ENCODE assay signal across 8 cellular contexts in the genomic region with DNA sequence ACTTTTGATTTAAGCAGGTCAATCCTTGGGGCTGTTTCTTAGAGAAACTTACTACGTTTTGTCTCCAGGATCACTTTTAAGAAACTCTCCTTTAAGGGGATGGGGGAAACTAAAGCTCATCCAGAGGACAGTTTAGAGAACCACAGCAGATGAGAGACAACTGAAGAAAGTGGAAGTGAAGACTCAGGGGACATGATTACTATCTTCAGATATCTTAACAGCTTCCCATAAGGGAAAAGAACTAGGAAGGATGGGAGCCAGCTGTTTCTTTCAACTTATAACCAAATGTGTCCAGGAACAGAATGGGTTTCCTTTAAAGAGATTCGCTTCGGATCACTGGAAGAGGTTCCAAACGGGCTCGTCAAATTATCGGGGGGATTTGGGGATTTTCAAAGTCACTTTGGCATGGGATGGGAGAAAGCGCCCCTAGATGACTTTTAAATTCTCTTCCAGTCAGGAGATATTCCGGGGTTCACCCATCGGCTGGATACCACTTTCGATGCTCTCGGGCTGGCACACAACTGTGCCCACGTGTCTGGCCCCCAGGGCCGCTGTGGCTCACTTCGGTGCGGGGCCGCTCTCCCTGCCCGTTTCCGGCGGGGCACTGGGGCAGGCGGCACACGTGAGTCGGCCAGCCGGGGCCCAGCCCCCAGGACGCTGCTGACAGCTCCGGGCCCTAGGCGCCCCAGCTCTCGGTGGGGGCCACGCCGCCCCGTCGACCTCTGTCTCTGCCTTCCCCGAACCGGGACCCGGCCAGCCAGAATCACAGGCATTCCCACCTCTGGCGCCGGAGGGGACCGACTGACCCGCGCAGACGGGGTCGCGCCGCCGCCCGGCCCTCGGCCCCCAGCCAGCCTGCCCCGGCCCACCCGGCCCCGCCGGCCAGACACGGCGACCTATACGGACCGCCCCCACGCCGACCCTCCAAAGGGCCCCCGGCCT. TPM values are rescaled to one million over a fixed set of nuclear protein-coding genes. Genes with fewer than 3 reads are reported as not detected.
DNase-seq lines count a peak whose midpoint lies in the region; ATAC-seq lines count a peak whose summit lies in the region.

No MANE protein-coding gene starts in this region.

- peaks cover 18% of the 10 kb centered on the region for H3K27me3 Mint-ChIP-seq in stimulated activated naive CD8-positive, alpha-beta T cell treated with anti-CD3 and anti-CD28 coated beads, Interleukin-15, amount 100 ng/mL, for 72 hours

- peaks cover 14% of the 10 kb centered on the region for H3K4me1 Mint-ChIP-seq in stimulated activated naive CD8-positive, alpha-beta T cell treated with anti-CD3 and anti-CD28 coated beads, Interleukin-15, amount 100 ng/mL, for 72 hours

- ATAC-seq in HG02852 (IDR thresholded peaks at IDR 0.05; ENCODE audit: unreplicated experiment) (peak; percentile 46), esophagus mucosa (peak; percentile 64)
- peak; percentile 83 for ATAC-seq in stimulated activated naive CD8-positive, alpha-beta T cell treated with anti-CD3 and anti-CD28 coated beads, Interleukin-15, amount 100 ng/mL, for 72 hours

- DNase-seq in NCI-H446 (lab: John Stamatoyannopoulos, UW) (peak; percentile 15 to 57), NCI-H446 treated with DMSO at 0.1 percent for 48 hours (lab: John Stamatoyannopoulos, UW) (no peak), NCI-H748 treated with DMSO at 0.1 percent for 48 hours (lab: John Stamatoyannopoulos, UW) (peak; percentile 94), activated T-cell treated with anti-CD3 and anti-CD28 coated beads for 4 hours (peak; percentile 20), myocyte (ENCODE audit: low read depth) (peak; percentile 72)
- DNase-seq in stimulated activated naive CD8-positive, alpha-beta T cell treated with anti-CD3 and anti-CD28 coated beads, Interleukin-15, amount 100 ng/mL, for 72 hours, result peak; percentile 51 to 65

- peak overlapping the region; percentile 89 to 93 for H3K27ac Mint-ChIP-seq in stimulated activated naive CD8-positive, alpha-beta T cell treated with anti-CD3 and anti-CD28 coated beads, Interleukin-15, amount 100 ng/mL, for 72 hours

- peak overlapping the region; percentile 81 to 88 for H3K4me3 Mint-ChIP-seq in stimulated activated naive CD8-positive, alpha-beta T cell treated with anti-CD3 and anti-CD28 coated beads, Interleukin-15, amount 100 ng/mL, for 72 hours

- no peaks in the 10 kb centered on the region for H3K9me3 Mint-ChIP-seq in stimulated activated naive CD8-positive, alpha-beta T cell treated with anti-CD3 and anti-CD28 coated beads, Interleukin-15, amount 100 ng/mL, for 72 hours

RNA-seq across cellular contexts. Expression of a gene that starts 1.0 kb away (rescaled TPM):
- total RNA-seq in esophagus mucosa (13.0 TPM), myocyte (23.2 and 34.8 TPM in 2 replicates)
- polyA plus RNA-seq in myocyte (2012), result 29.2 TPM
